ENCODE assay signal across 1 cellular context in genomic region chr1:33302325-33302724, GRCh38.
A peak's percentile ranks its signal among the peaks of the same experiment; 100 is the strongest.
TF ChIP-seq lines count a peak whose summit lies in the region.

No MANE protein-coding gene starts in this region.

TF ChIP-seq in H1, 55 proteins besides CTCF, POLR2A, EP300 and RAD21:
- TF ChIP-seq, protein P1, sequence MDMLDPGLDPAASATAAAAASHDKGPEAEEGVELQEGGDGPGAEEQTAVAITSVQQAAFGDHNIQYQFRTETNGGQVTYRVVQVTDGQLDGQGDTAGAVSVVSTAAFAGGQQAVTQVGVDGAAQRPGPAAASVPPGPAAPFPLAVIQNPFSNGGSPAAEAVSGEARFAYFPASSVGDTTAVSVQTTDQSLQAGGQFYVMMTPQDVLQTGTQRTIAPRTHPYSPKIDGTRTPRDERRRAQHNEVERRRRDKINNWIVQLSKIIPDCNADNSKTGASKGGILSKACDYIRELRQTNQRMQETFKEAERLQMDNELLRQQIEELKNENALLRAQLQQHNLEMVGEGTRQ (IDR thresholded peaks at IDR 0.05; ENCODE audit: low read length), result peak; percentile 73
- peak; percentile 70 for TF ChIP-seq YY1 (IDR thresholded peaks at IDR 0.05; ENCODE audit: low read depth, low read length)
- no peak for TF ChIP-seq BRCA1 (IDR thresholded peaks at IDR 0.05; ENCODE audit: low read depth, low read length)
- no peak for TF ChIP-seq RFX5 (IDR thresholded peaks at IDR 0.05; ENCODE audit: borderline replicate concordance, low read depth, low read length)
TF ChIP-seq in H1: peak in this region for 2.
